15 cellular contexts compared by ENCODE assay signal in genomic region chr5:67695369-67695768, GRCh38.
"Had no signal": no experiment of that assay in that cellular context is flagged by ENCODE, and none has a peak within 500 bp of the region (broad histone marks: within the 10 kb centered on the region; RNA-seq: fewer than 3 reads in every experiment).

No MANE protein-coding gene starts in this region.

- ATAC-seq: activated naive CD4-positive, alpha-beta T cell treated with anti-CD3 and anti-CD28 coated beads, Interleukin-2, amount 50 U/mL, for 72 hours; foreskin keratinocyte; stimulated activated naive CD8-positive, alpha-beta T cell treated with anti-CD3 and anti-CD28 coated beads, Interleukin-15, amount 100 ng/mL, for 72 hours had no signal

- H3K27me3 ChIP-seq: brain microvascular endothelial cell, foreskin keratinocyte had no signal

- H3K27ac ChIP-seq: brain microvascular endothelial cell, foreskin keratinocyte had no signal

- H3K36me3 ChIP-seq: brain microvascular endothelial cell had no signal

- DNase-seq: activated CD4-positive, alpha-beta T cell treated with anti-CD3 and anti-CD28 coated beads, Interleukin-2, amount 50 U/mL, for 4 hours; activated CD4-positive, CD25-positive, alpha-beta regulatory T cell; activated effector memory CD4-positive, alpha-beta T cell treated with Interleukin-2 at 50 U/mL for 16 hours; activated T-cell treated with anti-CD3 and anti-CD28 coated beads, Interleukin-2, amount 50 U/mL, for 24 hours; amygdala; brain microvascular endothelial cell; foreskin keratinocyte; hippocampal formation; kidney glomerular epithelial cell; SIG-M5; stimulated activated CD4-positive, alpha-beta T cell treated with anti-CD3 and anti-CD28 coated beads, Interleukin-15, amount 100 ng/mL, for 24 hours; stimulated activated CD4-positive, alpha-beta T cell treated with anti-CD3 and anti-CD28 coated beads, Interleukin-4, amount 100 ng/mL, for 24 hours; stimulated activated naive CD8-positive, alpha-beta T cell treated with anti-CD3 and anti-CD28 coated beads, Interleukin-15, amount 100 ng/mL, for 72 hours; trophoblast cell had no signal

- H3K4me1 ChIP-seq: foreskin keratinocyte had no signal
